8 cellular contexts compared by ENCODE assay signal in the genomic region with DNA sequence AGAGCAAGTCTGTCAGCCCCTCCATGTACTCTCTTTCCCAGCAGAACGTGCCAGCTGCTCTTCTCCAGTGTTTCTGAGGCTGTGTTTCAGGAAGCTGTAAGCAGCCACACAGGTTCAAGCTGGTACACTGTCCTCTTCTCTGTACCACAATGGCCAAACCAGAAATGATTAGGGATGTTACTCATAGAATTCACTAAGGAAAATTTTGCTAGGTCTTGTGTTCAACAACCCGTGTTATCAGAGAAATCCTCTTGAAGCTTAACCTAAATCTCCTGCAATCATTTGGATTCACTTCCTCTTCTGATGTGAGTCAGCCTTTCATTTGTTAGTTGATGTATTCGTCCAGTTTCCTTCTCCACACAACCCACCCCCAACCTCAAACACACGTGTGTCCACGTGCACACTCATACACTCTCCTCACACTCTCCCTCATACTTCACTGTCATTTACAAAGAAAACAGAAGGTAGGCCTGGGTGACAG.
DNase-seq lines count a peak whose midpoint lies in the region; ATAC-seq lines count a peak whose summit lies in the region.

No MANE protein-coding gene starts in this region.

- peak overlapping the region in 2 of 7 donors; percentile 25 to 58 for H3K27ac Mint-ChIP-seq in CD4-positive, alpha-beta memory T cell

- POLR2A ChIA-PET in CD4-positive, alpha-beta memory T cell (lab: Charles Lee; ENCODE audit: partially characterized antibody): interaction anchor here (1.2 kb wide), 1 partner anchor 64 kb away, joined by 3 read pairs; no protein-coding TSS in a partner anchor

- H3K4me3 ChIP-seq in CD4-positive, alpha-beta memory T cell (ENCODE audit: low read length in 2 of 2): no peak overlapping the region

- H3K36me3 Mint-ChIP-seq in CD4-positive, alpha-beta memory T cell: peaks cover 52 to 81% of the 10 kb centered on the region in 2 donors

- H3K4me1 Mint-ChIP-seq in CD4-positive, alpha-beta memory T cell: peaks cover 0 to 3% (median 2%) of the 10 kb centered on the region in 4 donors

- no peaks in the 10 kb centered on the region for H3K27me3 ChIP-seq in CD4-positive, alpha-beta memory T cell (ENCODE audit: insufficient read depth, low read length)

- peaks cover 20% of the 10 kb centered on the region for H3K36me3 ChIP-seq in CD4-positive, alpha-beta memory T cell (ENCODE audit: insufficient read depth, low read length)

- H3K27ac ChIP-seq in CD4-positive, alpha-beta memory T cell (ENCODE audit: low read depth, low read length): no peak overlapping the region

- no peak overlapping the region for H3K4me3 Mint-ChIP-seq in CD4-positive, alpha-beta memory T cell

- H3K9me3 Mint-ChIP-seq in CD4-positive, alpha-beta memory T cell: no peaks in the 10 kb centered on the region

- no peaks in the 10 kb centered on the region for H3K27me3 Mint-ChIP-seq in CD4-positive, alpha-beta memory T cell

- CTCF ChIA-PET in CD4-positive, alpha-beta memory T cell (lab: Charles Lee; ENCODE audit: partially characterized antibody): interaction anchor here (2.8 kb wide), 1 partner anchor 10 kb away, joined by 13 read pairs; no protein-coding TSS in a partner anchor

- no peaks in the 10 kb centered on the region for H3K9me3 ChIP-seq in CD4-positive, alpha-beta memory T cell (ENCODE audit: control insufficient read depth in 1 of 2, low read length in 2 of 2)

- intact Hi-C loops in CD4-positive, alpha-beta memory T cell (cut with micrococcal nuclease): no loop called here

- ATAC-seq in GM19455 (IDR thresholded peaks at IDR 0.05; ENCODE audit: unreplicated experiment) (peak; percentile 95), HG03439 (IDR thresholded peaks at IDR 0.05; ENCODE audit: unreplicated experiment) (peak; percentile 90)

- DNase-seq in Daoy (ENCODE audit: low read depth): peak; percentile 0
- peak; percentile 40 to 88 for DNase-seq in dermis microvascular lymphatic vessel endothelial cell (ENCODE audit: low read depth in 2 of 2)
- no peak for DNase-seq in NCI-H345 (lab: John Stamatoyannopoulos, UW)
- DNase-seq in CD4-positive, alpha-beta memory T cell: no peak
- no peak for DNase-seq in NCI-H748 treated with DMSO at 0.1 percent for 48 hours (lab: John Stamatoyannopoulos, UW)
- no peak for DNase-seq in activated naive CD4-positive, alpha-beta T cell treated with Interleukin-2 at 50 U/mL for 16 hours

- H3K4me1 ChIP-seq in CD4-positive, alpha-beta memory T cell (ENCODE audit: insufficient read depth, low read length): no peaks in the 10 kb centered on the region

Comparison
In these comparisons a context has a peak if more than half of its experiments do, and no peak if none do; other contexts are left out.
1. DNase-seq: peak in Daoy (single experiment) and dermis microvascular lymphatic vessel endothelial cell (2 of 2); none in NCI-H345 (single experiment), CD4-positive, alpha-beta memory T cell (0 of 5), NCI-H748 treated with DMSO at 0.1 percent for 48 hours (single experiment) and activated naive CD4-positive, alpha-beta T cell treated with Interleukin-2 at 50 U/mL for 16 hours (single experiment).